Comparison of ENCODE assay signal across 16 cellular contexts in genomic region chrX:38839269-38839668, GRCh38. TPM values are rescaled to one million over a fixed set of nuclear protein-coding genes. Genes with fewer than 3 reads are reported as not detected.
DNase-seq lines count a peak whose midpoint lies in the region; ATAC-seq and TF ChIP-seq lines count a peak whose summit lies in the region.
"Had no signal": no experiment of that assay in that cellular context is flagged by ENCODE, and none has a peak within 500 bp of the region (broad histone marks: within the 10 kb centered on the region; RNA-seq: fewer than 3 reads in every experiment).

No MANE protein-coding gene starts in this region.

- H3K9me2 ChIP-seq in hepatocyte (replicated peaks; ENCODE audit: insufficient read depth): no peaks in the 10 kb centered on the region

- H3K27ac ChIP-seq in hepatocyte: peak overlapping the region; percentile 75
- no peak overlapping the region for H3K27ac ChIP-seq in right lobe of liver

- no peaks in the 10 kb centered on the region for H4K20me1 ChIP-seq in hepatocyte (ENCODE audit: insufficient read depth, poor library complexity, severe bottlenecking)

- peak overlapping the region; percentile 4 for H3K27ac Mint-ChIP-seq in Calu3 (ENCODE audit: unreplicated experiment)
- H3K27ac Mint-ChIP-seq in activated CD4-positive, alpha-beta T cell treated with anti-CD3 and anti-CD28 coated beads for 36 hours: no peak overlapping the region
- H3K27ac Mint-ChIP-seq: CD8-positive, alpha-beta memory T cell; HFFc6 had no signal

- no peaks in the 10 kb centered on the region for H3K9me3 Mint-ChIP-seq in Calu3 (ENCODE audit: low read depth, unreplicated experiment)
- H3K9me3 Mint-ChIP-seq in activated CD4-positive, alpha-beta T cell treated with anti-CD3 and anti-CD28 coated beads for 36 hours (ENCODE audit: low read depth): no peaks in the 10 kb centered on the region
- H3K9me3 Mint-ChIP-seq: CD8-positive, alpha-beta memory T cell; HFFc6 had no signal

- no peak overlapping the region for H3K4me3 Mint-ChIP-seq in Calu3 (ENCODE audit: low read depth, unreplicated experiment)
- H3K4me3 Mint-ChIP-seq in activated CD4-positive, alpha-beta T cell treated with anti-CD3 and anti-CD28 coated beads for 36 hours: no peak overlapping the region
- H3K4me3 Mint-ChIP-seq: CD4-positive, CD25-positive, alpha-beta regulatory T cell; CD8-positive, alpha-beta memory T cell; HFFc6 had no signal

- H2AFZ ChIP-seq in hepatocyte: peak overlapping the region; percentile 21

- no peaks in the 10 kb centered on the region for H3K27me3 ChIP-seq in hepatocyte
- H3K27me3 ChIP-seq in right lobe of liver: no peaks in the 10 kb centered on the region
- H3K27me3 ChIP-seq: BE2C had no signal

- 62% methylated on average over 3 of the region's 3 CpGs for WGBS in hepatocyte (ENCODE audit: low lambda C conversion rate, missing lambda C conversion rate)
- 30% methylated on average over 3 of the region's 3 CpGs for WGBS in right lobe of liver (ENCODE audit: insufficient coverage, low coverage, low lambda C conversion rate, missing lambda C conversion rate)

- H3K9me3 ChIP-seq in hepatocyte (ENCODE audit: low read depth) (no peaks in the 10 kb centered on the region), right lobe of liver (no peaks in the 10 kb centered on the region)
- H3K9me3 ChIP-seq: BE2C had no signal

- intact Hi-C loops in Calu3 (cut with micrococcal nuclease; ENCODE audit: unreplicated experiment): no loop called here
- intact Hi-C loops in right lobe of liver (cut with DNase I): no loop called here
- intact Hi-C loops in activated CD4-positive, alpha-beta T cell treated with anti-CD3 and anti-CD28 coated beads for 36 hours (cut with DNase I, micrococcal nuclease): no loop called here

- H3K79me2 ChIP-seq in hepatocyte: no peaks in the 10 kb centered on the region

- H3K4me1 ChIP-seq in hepatocyte (ENCODE audit: insufficient read depth) (peaks cover 9% of the 10 kb centered on the region), right lobe of liver (peaks cover 0 to 3% (median 0%) of the 10 kb centered on the region in 4 donors)
- H3K4me1 ChIP-seq: BE2C had no signal

- H3K36me3 ChIP-seq in hepatocyte (replicated peaks; ENCODE audit: insufficient read depth, low read depth) (no peaks in the 10 kb centered on the region), right lobe of liver (no peaks in the 10 kb centered on the region)
- H3K36me3 ChIP-seq: BE2C had no signal

- no peak for TF ChIP-seq POLR2A in right lobe of liver (IDR thresholded peaks at IDR 0.05)

- DNase-seq in Calu3 (no peak), hepatocyte (ENCODE audit: low spot score) (peak; percentile 41), right lobe of liver (no peak), hepatic stellate cell (ENCODE audit: low spot score) (no peak)
- no peak for DNase-seq in activated CD4-positive, alpha-beta T cell treated with anti-CD3 and anti-CD28 coated beads for 36 hours
- DNase-seq: ACHN; BE2C; C1 segment of cervical spinal cord; CD4-positive, CD25-positive, alpha-beta regulatory T cell; CD8-positive, alpha-beta memory T cell; GOT3; H7; HFFc6; KG1 had no signal

- H3K4me2 ChIP-seq in hepatocyte: peak overlapping the region; percentile 57

- POLR2A ChIA-PET in activated CD4-positive, alpha-beta T cell treated with anti-CD3 and anti-CD28 coated beads for 36 hours (lab: Charles Lee): interaction anchor here (0.5 kb wide), 1 partner anchor 295 kb away, joined by 3 read pairs; no protein-coding TSS in a partner anchor

- H3K4me3 ChIP-seq in hepatocyte (no peak overlapping the region), right lobe of liver (no peak overlapping the region)

- ATAC-seq in right lobe of liver: peak in 3 of 4 donors; percentile 45 to 69 (median 63)
- no peak for ATAC-seq in activated CD4-positive, alpha-beta T cell treated with anti-CD3 and anti-CD28 coated beads for 36 hours
- ATAC-seq in HG03457 (IDR thresholded peaks at IDR 0.05; ENCODE audit: unreplicated experiment): no peak
- ATAC-seq: HCT116 had no signal

- BruUV-seq in Calu3 (replicated peaks; lab: Mats Ljungman, UMichigan): no TSS peak

- no peaks in the 10 kb centered on the region for H3K27me3 Mint-ChIP-seq in Calu3 (ENCODE audit: unreplicated experiment)
- no peaks in the 10 kb centered on the region for H3K27me3 Mint-ChIP-seq in activated CD4-positive, alpha-beta T cell treated with anti-CD3 and anti-CD28 coated beads for 36 hours
- H3K27me3 Mint-ChIP-seq: CD4-positive, CD25-positive, alpha-beta regulatory T cell had no signal

- TF ChIP-seq CTCF in Calu3 (IDR thresholded peaks at IDR 0.05; ENCODE audit: unreplicated experiment) (no peak), hepatocyte (IDR thresholded peaks at IDR 0.05; ENCODE audit: poor library complexity) (no peak), right lobe of liver (IDR thresholded peaks at IDR 0.05) (no peak)

- peaks cover 16% of the 10 kb centered on the region for H3K4me1 Mint-ChIP-seq in Calu3 (ENCODE audit: low read depth, unreplicated experiment)
- no peaks in the 10 kb centered on the region for H3K4me1 Mint-ChIP-seq in activated CD4-positive, alpha-beta T cell treated with anti-CD3 and anti-CD28 coated beads for 36 hours
- H3K4me1 Mint-ChIP-seq: CD8-positive, alpha-beta memory T cell had no signal

- H3K36me3 Mint-ChIP-seq in Calu3 (ENCODE audit: insufficient read depth, unreplicated experiment): no peaks in the 10 kb centered on the region
- no peaks in the 10 kb centered on the region for H3K36me3 Mint-ChIP-seq in activated CD4-positive, alpha-beta T cell treated with anti-CD3 and anti-CD28 coated beads for 36 hours (ENCODE audit: low read depth)
- H3K36me3 Mint-ChIP-seq: CD4-positive, CD25-positive, alpha-beta regulatory T cell; CD8-positive, alpha-beta memory T cell had no signal

- CTCF ChIA-PET in Calu3 (lab: Charles Lee): interaction anchor here (1.1 kb wide), 1 partner anchor 40 kb away, joined by 4 read pairs; no protein-coding TSS in a partner anchor
- CTCF ChIA-PET in activated CD4-positive, alpha-beta T cell treated with anti-CD3 and anti-CD28 coated beads for 36 hours (lab: Charles Lee): no interaction called here

RNA-seq across cellular contexts. Expression of gene MID1IP1, which starts 38.0 kb away (rescaled TPM):
- 46.7 and 53.5 TPM in 2 replicates for total RNA-seq in Calu3 (2022)
- 78.8 and 93.3 TPM in 2 replicates for total RNA-seq in hepatocyte
- 55.7 and 93.2 TPM in 2 replicates for polyA plus RNA-seq in hepatocyte
- 10 to 100 TPM; 18.4 to 59.8 (median 41.2) TPM for total RNA-seq in right lobe of liver
- 10 to 100 TPM; 76.6 to 89.9 TPM for total RNA-seq in activated CD4-positive, alpha-beta T cell treated with anti-CD3 and anti-CD28 coated beads for 36 hours

Comparison
In these comparisons a context has a peak if more than half of its experiments do, and no peak if none do; other contexts are left out.
1. ATAC-seq: peak in right lobe of liver (3 of 4); none in activated CD4-positive, alpha-beta T cell treated with anti-CD3 and anti-CD28 coated beads for 36 hours (single experiment) and HG03457 (single experiment).